Comparison of ENCODE assay signal across 1 cellular context in genomic region chr7:86932038-86932512, GRCh38.
TF ChIP-seq lines count a peak whose summit lies in the region.

No MANE protein-coding gene starts in this region.

TF ChIP-seq in SK-N-SH, 30 proteins besides CTCF, POLR2A, EP300 and RAD21 (continued from another document):
- TF ChIP-seq IRF3 (IDR thresholded peaks at IDR 0.05; ENCODE audit: low read depth, low read length) (no peak), JUND (IDR thresholded peaks at IDR 0.05) (peak; percentile 44; the same call in 1 of the 2 replicates), FOXJ3 (CRISPR knock-in tag; IDR thresholded peaks at IDR 0.05) (no peak)
